Comparison of ENCODE assay signal across 18 cellular contexts in the genomic region with DNA sequence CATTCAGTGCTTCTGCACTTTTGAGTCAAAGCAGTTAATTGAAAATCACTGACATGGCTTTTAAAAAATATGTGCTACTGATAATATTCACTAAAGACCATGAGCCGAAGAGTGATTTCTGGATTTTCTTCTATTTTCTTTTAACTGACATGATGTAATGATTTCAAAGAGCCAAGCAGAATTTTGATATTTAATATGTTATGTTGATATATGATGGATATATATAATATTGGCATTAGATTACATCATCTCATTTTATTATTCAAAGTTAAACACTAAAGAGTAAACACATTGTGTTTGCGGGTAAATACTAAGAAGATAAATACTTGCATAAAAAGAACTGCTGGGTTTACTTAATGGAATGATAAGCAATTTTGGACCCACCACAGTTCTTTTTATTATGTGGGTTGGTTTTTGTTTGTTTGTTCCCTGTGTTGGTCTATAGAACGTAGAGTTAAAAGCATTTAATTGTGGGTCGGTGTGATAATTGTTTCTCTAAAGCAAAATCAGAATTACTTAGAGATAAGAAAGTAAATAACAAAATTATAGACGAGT.
DNase-seq lines count a peak whose midpoint lies in the region; ATAC-seq and TF ChIP-seq lines count a peak whose summit lies in the region.
"Had no signal": no experiment of that assay in that cellular context is flagged by ENCODE, and none has a peak within 500 bp of the region (broad histone marks: within the 10 kb centered on the region; RNA-seq: fewer than 3 reads in every experiment).

No MANE protein-coding gene starts in this region.

- H3K27ac ChIP-seq in HEK293 (ENCODE audit: extremely low read depth, low read depth, low read length) (no peak overlapping the region), OCI-LY3 (ENCODE audit: low read length) (peak overlapping the region; percentile 86)
- H3K27ac ChIP-seq: BLaER1 treated with 17β-estradiol and CSF1 and Interleukin-3, amounts not matched to agents 10 nM and 100 nM had no signal

- POLR2A ChIA-PET in HEK293 (lab: Yijun Ruan, JAX): no interaction called here

- peaks cover 16% of the 10 kb centered on the region for H3K79me2 ChIP-seq in OCI-LY3 (ENCODE audit: low read length)

- no peaks in the 10 kb centered on the region for H3K27me3 ChIP-seq in OCI-LY3 (ENCODE audit: low read depth, low read length)
- H3K27me3 ChIP-seq: BLaER1 treated with 17β-estradiol and CSF1 and Interleukin-3, amounts not matched to agents 10 nM and 100 nM had no signal

- ATAC-seq in GM21717 (IDR thresholded peaks at IDR 0.05; ENCODE audit: unreplicated experiment): no peak
- ATAC-seq in GM19467 (IDR thresholded peaks at IDR 0.05; ENCODE audit: unreplicated experiment): no peak
- ATAC-seq: CD8-positive, alpha-beta T cell; K562 had no signal

- H3K4me2 ChIP-seq in OCI-LY3 (ENCODE audit: low read length): peak overlapping the region; percentile 92
- H3K4me2 ChIP-seq: BLaER1 treated with 17β-estradiol and CSF1 and Interleukin-3, amounts not matched to agents 10 nM and 100 nM had no signal

- H3K36me3 ChIP-seq in HEK293 (ENCODE audit: control insufficient read depth in 2 of 2, insufficient read depth in 1 of 2, low read length in 2 of 2) (no peaks in the 10 kb centered on the region), OCI-LY3 (replicated peaks; ENCODE audit: low read depth, low read length) (peaks cover 22% of the 10 kb centered on the region)
- H3K36me3 ChIP-seq: BLaER1 treated with 17β-estradiol and CSF1 and Interleukin-3, amounts not matched to agents 10 nM and 100 nM had no signal

- no peaks in the 10 kb centered on the region for H4K20me1 ChIP-seq in OCI-LY3 (ENCODE audit: insufficient read depth, low read length)
- H4K20me1 ChIP-seq: BLaER1 treated with 17β-estradiol and CSF1 and Interleukin-3, amounts not matched to agents 10 nM and 100 nM had no signal

- peak overlapping the region; percentile 91 for H3K9ac ChIP-seq in OCI-LY3 (ENCODE audit: low read length)
- H3K9ac ChIP-seq: BLaER1 treated with 17β-estradiol and CSF1 and Interleukin-3, amounts not matched to agents 10 nM and 100 nM had no signal

- CTCF ChIA-PET in HEK293 (lab: Yijun Ruan, JAX): no interaction called here

- DNase-seq in NCI-H748 (lab: John Stamatoyannopoulos, UW; ENCODE audit: unreplicated experiment): peak; percentile 10
- no peak for DNase-seq in NCI-H748 treated with DMSO at 0.1 percent for 48 hours (lab: John Stamatoyannopoulos, UW)
- peak; percentile 20 to 61 for DNase-seq in NCI-H2081 (lab: John Stamatoyannopoulos, UW)
- no peak for DNase-seq in nucleus accumbens (lab: John Stamatoyannopoulos, UW)
- DNase-seq: 8988T; CD8-positive, alpha-beta T cell; DMS 273 treated with DMSO at 0.1 percent for 48 hours; DMS53; DND-41; EL; H9; IMR-90 had no signal

- no peak overlapping the region for H3K4me3 ChIP-seq in HEK293 (ENCODE audit: low read depth, low read length)
- H3K4me3 ChIP-seq in OCI-LY3 (ENCODE audit: low read length): peak overlapping the region; percentile 93
- H3K4me3 ChIP-seq: BLaER1 treated with 17β-estradiol and CSF1 and Interleukin-3, amounts not matched to agents 10 nM and 100 nM; K562 had no signal

- no peaks in the 10 kb centered on the region for H3K4me1 ChIP-seq in HEK293 (ENCODE audit: control insufficient read depth, insufficient read depth, low read length)
- H3K4me1 ChIP-seq in OCI-LY3 (ENCODE audit: low read length): peaks cover 22% of the 10 kb centered on the region

- H2AFZ ChIP-seq in OCI-LY3 (ENCODE audit: low read depth, low read length): peak overlapping the region; percentile 91

- TF ChIP-seq CTCF in HEK293 (tag by site-specific recombination; IDR thresholded peaks at IDR 0.05): no peak
- no peak for TF ChIP-seq CTCF in OCI-LY3 (IDR thresholded peaks at IDR 0.05; ENCODE audit: low read depth, low read length)

- H3K9me3 ChIP-seq in HEK293 (ENCODE audit: control insufficient read depth, insufficient read depth, low read depth, low read length) (no peaks in the 10 kb centered on the region), OCI-LY3 (ENCODE audit: insufficient read depth, low read length) (no peaks in the 10 kb centered on the region)
- H3K9me3 ChIP-seq: BLaER1 treated with 17β-estradiol and CSF1 and Interleukin-3, amounts not matched to agents 10 nM and 100 nM had no signal

TF ChIP-seq in HEK293, 187 proteins besides CTCF, POLR2A, EP300 and RAD21:
- TF ChIP-seq ZNF654 (tag by site-specific recombination; IDR thresholded peaks at IDR 0.05; ENCODE audit: low read depth): no peak
- TF ChIP-seq, protein P1, sequence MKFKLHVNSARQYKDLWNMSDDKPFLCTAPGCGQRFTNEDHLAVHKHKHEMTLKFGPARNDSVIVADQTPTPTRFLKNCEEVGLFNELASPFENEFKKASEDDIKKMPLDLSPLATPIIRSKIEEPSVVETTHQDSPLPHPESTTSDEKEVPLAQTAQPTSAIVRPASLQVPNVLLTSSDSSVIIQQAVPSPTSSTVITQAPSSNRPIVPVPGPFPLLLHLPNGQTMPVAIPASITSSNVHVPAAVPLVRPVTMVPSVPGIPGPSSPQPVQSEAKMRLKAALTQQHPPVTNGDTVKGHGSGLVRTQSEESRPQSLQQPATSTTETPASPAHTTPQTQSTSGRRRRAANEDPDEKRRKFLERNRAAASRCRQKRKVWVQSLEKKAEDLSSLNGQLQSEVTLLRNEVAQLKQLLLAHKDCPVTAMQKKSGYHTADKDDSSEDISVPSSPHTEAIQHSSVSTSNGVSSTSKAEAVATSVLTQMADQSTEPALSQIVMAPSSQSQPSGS (tag by site-specific recombination; IDR thresholded peaks at IDR 0.05; ENCODE audit: low read depth): peak; percentile 73

Comparison
In these comparisons a context has a peak if more than half of its experiments do, and no peak if none do; other contexts are left out.
1. DNase-seq: peak in NCI-H748 (single experiment) and NCI-H2081 (2 of 2); none in NCI-H748 treated with DMSO at 0.1 percent for 48 hours (single experiment) and nucleus accumbens (0 of 56).